In genomic region chr6:92275150-92275549, GRCh38 we compare ENCODE assay signal across 34 cellular contexts.
"Had no signal": no experiment of that assay in that cellular context is flagged by ENCODE, and none has a peak within 500 bp of the region (broad histone marks: within the 10 kb centered on the region; RNA-seq: fewer than 3 reads in every experiment).

No MANE protein-coding gene starts in this region.

- H3K9me3 ChIP-seq: MG63 had no signal

- H3K4me2 ChIP-seq: KMS-11 had no signal

- DNase-seq: Karpas-422, Kasumi-1, KG1, MG63, MM.1S, MV-4-11, NCI-H1048, NCI-H1092, NCI-H1092 treated with DMSO at 0.1 percent for 48 hours, NCI-H1105, NCI-H1105 treated with DMSO at 0.1 percent for 48 hours, NCI-H1417, NCI-H1417 treated with DMSO at 0.1 percent for 48 hours, NCI-H1436, NCI-H1436 treated with DMSO at 0.1 percent for 48 hours, NCI-H146, NCI-H1694, NCI-H1694 treated with DMSO at 0.1 percent for 48 hours, NCI-H187, NCI-H187 treated with DMSO at 0.1 percent for 48 hours, NCI-H1930, NCI-H2029, NCI-H2029 treated with DMSO at 0.1 percent for 48 hours, NCI-H2081, NCI-H2081 treated with DMSO at 0.1 percent for 48 hours, NCI-H2107, NCI-H2171, NCI-H2171 treated with DMSO at 0.1 percent for 48 hours, NCI-H2227 treated with DMSO at 0.1 percent for 48 hours, NCI-H226, NCI-H446, NCI-H446 treated with DMSO at 0.1 percent for 48 hours, NCI-H510A had no signal

- H3K27ac ChIP-seq: KMS-11 had no signal

- H3K27me3 ChIP-seq: MG63 had no signal

- H3K4me3 ChIP-seq: MG63 had no signal

- H3K36me3 ChIP-seq: MG63 had no signal

- H3K9ac ChIP-seq: KMS-11 had no signal
